Comparison of ENCODE assay signal across 10 cellular contexts in the genomic region with DNA sequence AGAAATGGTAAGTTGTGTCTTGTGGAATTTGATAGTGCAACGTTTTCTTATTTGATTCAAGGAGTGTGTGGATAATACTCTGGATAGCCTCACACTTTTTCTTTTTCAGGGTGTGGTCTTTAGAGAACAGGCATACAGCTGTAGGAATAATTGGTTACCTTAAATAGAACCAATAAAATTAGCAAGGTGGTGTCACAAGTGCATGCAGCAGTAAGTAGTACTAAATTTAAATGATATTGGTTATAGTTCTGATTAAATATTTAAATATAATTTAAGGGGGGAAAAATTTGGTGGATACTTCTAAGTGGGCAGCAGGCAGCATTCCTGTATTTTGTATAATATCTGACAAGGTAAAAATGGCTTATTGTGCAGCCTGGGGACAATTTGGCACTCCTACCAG. TPM values are rescaled to one million over a fixed set of nuclear protein-coding genes. Genes with fewer than 3 reads are reported as not detected.
DNase-seq lines count a peak whose midpoint lies in the region; ATAC-seq lines count a peak whose summit lies in the region.
"Had no signal": no experiment of that assay in that cellular context is flagged by ENCODE, and none has a peak within 500 bp of the region (broad histone marks: within the 10 kb centered on the region; RNA-seq: fewer than 3 reads in every experiment).

No MANE protein-coding gene starts in this region.

- peak overlapping the region; percentile 8 for H3K27ac ChIP-seq in subcutaneous abdominal adipose tissue (ENCODE audit: low read depth, low read length)
- H3K27ac ChIP-seq: C4-2B had no signal

- no peaks in the 10 kb centered on the region for H3K9me3 Mint-ChIP-seq in activated T-cell treated with anti-CD3 and anti-CD28 coated beads, Interleukin-2, amount 50 U/mL, for 72 hours
- H3K9me3 Mint-ChIP-seq in activated T-helper 2 cell treated with anti-CD3 and anti-CD28 coated beads, Interferon-gamma antibody, Interleukin-2, Interleukin-4, amounts not matched to agents 10 μg/mL and 5 μg/mL and 100 μg/mL, durations not matched to agents 14 hours and 24 hours and 36 hours: no peaks in the 10 kb centered on the region

- peaks cover 2 to 15% (median 9%) of the 10 kb centered on the region in 5 donors for H3K36me3 ChIP-seq in subcutaneous abdominal adipose tissue (ENCODE audit: control insufficient read depth in 5 of 5, insufficient read depth in 5 of 5, low read length in 5 of 5)

- H3K4me3 Mint-ChIP-seq in activated T-cell treated with anti-CD3 and anti-CD28 coated beads, Interleukin-2, amount 50 U/mL, for 72 hours: peak overlapping the region; percentile 88 to 100
- peak overlapping the region; percentile 41 for H3K4me3 Mint-ChIP-seq in activated T-helper 2 cell treated with anti-CD3 and anti-CD28 coated beads, Interferon-gamma antibody, Interleukin-2, Interleukin-4, amounts not matched to agents 10 μg/mL and 5 μg/mL and 100 μg/mL, durations not matched to agents 14 hours and 24 hours and 36 hours (ENCODE audit: low read depth)

- no peaks in the 10 kb centered on the region for H3K27me3 Mint-ChIP-seq in activated T-cell treated with anti-CD3 and anti-CD28 coated beads, Interleukin-2, amount 50 U/mL, for 72 hours (ENCODE audit: low read depth)
- H3K27me3 Mint-ChIP-seq in activated T-helper 2 cell treated with anti-CD3 and anti-CD28 coated beads, Interferon-gamma antibody, Interleukin-2, Interleukin-4, amounts not matched to agents 10 μg/mL and 5 μg/mL and 100 μg/mL, durations not matched to agents 14 hours and 24 hours and 36 hours (ENCODE audit: low read depth): no peaks in the 10 kb centered on the region

- ATAC-seq in activated T-cell treated with anti-CD3 and anti-CD28 coated beads, Interleukin-2, amount 50 U/mL, for 72 hours (replicated peaks in 1 of 2): no peak
- no peak for ATAC-seq in GM21529 (IDR thresholded peaks at IDR 0.05; ENCODE audit: unreplicated experiment)

- peak overlapping the region; percentile 59 for H3K27ac Mint-ChIP-seq in activated T-cell treated with anti-CD3 and anti-CD28 coated beads, Interleukin-2, amount 50 U/mL, for 72 hours
- H3K27ac Mint-ChIP-seq in activated T-helper 2 cell treated with anti-CD3 and anti-CD28 coated beads, Interferon-gamma antibody, Interleukin-2, Interleukin-4, amounts not matched to agents 10 μg/mL and 5 μg/mL and 100 μg/mL, durations not matched to agents 14 hours and 24 hours and 36 hours: no peak overlapping the region

- H3K4me1 Mint-ChIP-seq in activated T-cell treated with anti-CD3 and anti-CD28 coated beads, Interleukin-2, amount 50 U/mL, for 72 hours (ENCODE audit: low read depth): peaks cover 66% of the 10 kb centered on the region
- H3K4me1 Mint-ChIP-seq in activated T-helper 2 cell treated with anti-CD3 and anti-CD28 coated beads, Interferon-gamma antibody, Interleukin-2, Interleukin-4, amounts not matched to agents 10 μg/mL and 5 μg/mL and 100 μg/mL, durations not matched to agents 14 hours and 24 hours and 36 hours (ENCODE audit: low read depth): peaks cover 50% of the 10 kb centered on the region

- peaks cover 31 to 56% of the 10 kb centered on the region in 2 donors for H3K36me3 Mint-ChIP-seq in activated T-cell treated with anti-CD3 and anti-CD28 coated beads, Interleukin-2, amount 50 U/mL, for 72 hours (ENCODE audit: insufficient read depth in 2 of 2)
- H3K36me3 Mint-ChIP-seq in activated T-helper 2 cell treated with anti-CD3 and anti-CD28 coated beads, Interferon-gamma antibody, Interleukin-2, Interleukin-4, amounts not matched to agents 10 μg/mL and 5 μg/mL and 100 μg/mL, durations not matched to agents 14 hours and 24 hours and 36 hours (ENCODE audit: low read depth): peaks cover 65% of the 10 kb centered on the region

- H3K9me3 ChIP-seq in iPS-18c (ENCODE audit: control insufficient read depth, insufficient read depth, low read length) (peaks cover 2% of the 10 kb centered on the region), subcutaneous abdominal adipose tissue (ENCODE audit: control insufficient read depth in 5 of 5, low read length in 5 of 5) (no peaks in the 10 kb centered on the region)

- peak overlapping the region; percentile 12; the same call in 1 of the 2 replicates for H3K4me3 ChIP-seq in iPS-18c (ENCODE audit: insufficient read depth, low read depth, low read length)
- H3K4me3 ChIP-seq in subcutaneous abdominal adipose tissue (ENCODE audit: low read depth in 1 of 5, low read length in 5 of 5): peak overlapping the region; percentile 10 to 89 (median 24)

- peak overlapping the region in 2 of 5 donors; percentile 15 to 98 for H3K9ac ChIP-seq in subcutaneous abdominal adipose tissue (ENCODE audit: low read length in 5 of 5)

- no peak for DNase-seq in activated T-cell treated with anti-CD3 and anti-CD28 coated beads, Interleukin-2, amount 50 U/mL, for 72 hours
- DNase-seq in activated T-cell treated with anti-CD3 and anti-CD28 coated beads, Interleukin-2, amount 50 U/mL, for 1 hour: no peak
- no peak for DNase-seq in activated T-helper 2 cell treated with anti-CD3 and anti-CD28 coated beads, Interferon-gamma antibody, Interleukin-2, Interleukin-4, amounts not matched to agents 10 μg/mL and 5 μg/mL and 100 μg/mL, durations not matched to agents 14 hours and 24 hours and 36 hours (ENCODE audit: low spot score)
- no peak for DNase-seq in NOMO-1 treated with DMSO at 0.1 percent for 48 hours (lab: John Stamatoyannopoulos, UW; ENCODE audit: unreplicated experiment)
- DNase-seq in islet precursor cell: no peak
- DNase-seq: activated CD8-positive, alpha-beta memory T cell treated with anti-CD3 and anti-CD28 coated beads, Interleukin-2, amount 50 U/mL, for 4 hours had no signal

- H3K4me1 ChIP-seq in subcutaneous abdominal adipose tissue (ENCODE audit: control insufficient read depth in 5 of 5, insufficient read depth in 5 of 5, low read length in 5 of 5): peaks cover 12 to 80% (median 78%) of the 10 kb centered on the region in 5 donors

- intact Hi-C loops in activated T-helper 2 cell treated with anti-CD3 and anti-CD28 coated beads, Interferon-gamma antibody, Interleukin-2, Interleukin-4, amounts not matched to agents 10 μg/mL and 5 μg/mL and 100 μg/mL, durations not matched to agents 14 hours and 24 hours and 36 hours (cut with micrococcal nuclease): no loop called here

- H3K27me3 ChIP-seq in subcutaneous abdominal adipose tissue (ENCODE audit: control insufficient read depth in 5 of 5, insufficient read depth in 4 of 5, low read length in 5 of 5): peaks cover 0 to 3% (median 0%) of the 10 kb centered on the region in 5 donors

RNA-seq across cellular contexts. Expression of a gene that starts 3.7 kb away (rescaled TPM):
- 10 to 100 TPM; 81.5 to 82.3 TPM for total RNA-seq in activated T-cell treated with anti-CD3 and anti-CD28 coated beads, Interleukin-2, amount 50 U/mL, for 72 hours
- total RNA-seq in activated T-helper 2 cell treated with anti-CD3 and anti-CD28 coated beads, Interferon-gamma antibody, Interleukin-2, Interleukin-4, amounts not matched to agents 10 μg/mL and 5 μg/mL and 100 μg/mL, durations not matched to agents 14 hours and 24 hours and 36 hours: 54.5 and 54.9 TPM in 2 replicates
